ENCODE assay signal across 13 cellular contexts in genomic region chr16:15775209-15775608, GRCh38.
DNase-seq lines count a peak whose midpoint lies in the region; ATAC-seq and TF ChIP-seq lines count a peak whose summit lies in the region.
"Had no signal": no experiment of that assay in that cellular context is flagged by ENCODE, and none has a peak within 500 bp of the region (broad histone marks: within the 10 kb centered on the region; RNA-seq: fewer than 3 reads in every experiment).

No MANE protein-coding gene starts in this region.

- H2BK5ac ChIP-seq in IMR-90 (ENCODE audit: low read depth, low read length, poor library complexity, severe bottlenecking) (no peak overlapping the region), mesenchymal stem cell (ENCODE audit: low read depth, low read length, poor library complexity, severe bottlenecking) (no peak overlapping the region)

- no peak overlapping the region for H3K56ac ChIP-seq in IMR-90 (ENCODE audit: extremely low read depth, insufficient read depth, low read length)

- no peaks in the 10 kb centered on the region for H3K9me3 Mint-ChIP-seq in mesothelial cell of epicardium
- H3K9me3 Mint-ChIP-seq: CD4-positive, alpha-beta T cell; neural progenitor cell; stimulated activated naive CD8-positive, alpha-beta T cell treated with anti-CD3 and anti-CD28 coated beads, Interleukin-15, amount 100 ng/mL, for 72 hours; T-helper 1 cell treated with Interleukin-12 subunit alpha and Interleukin-12 subunit beta and Interleukin-4 antibody, amounts not matched to agents 30 μg/mL and 1 μg/mL, for 36 hours had no signal

- in situ Hi-C loops in IMR-90 (cut with MboI; ENCODE audit: low sequenced_read_pairs) (loop anchor here (5.0 kb wide), 1 partner anchor 57 kb away; no protein-coding TSS in a partner anchor), SK-MEL-5 (cut with HindIII; ENCODE audit: low pct_unique_long_range_greater_than_20kb, low sequenced_read_pairs) (no loop called here)

- H4K91ac ChIP-seq in IMR-90 (ENCODE audit: insufficient read depth, low read depth, low read length), result no peak overlapping the region
- H4K91ac ChIP-seq in mesenchymal stem cell (ENCODE audit: low read length), result no peak overlapping the region

- H3K14ac ChIP-seq in IMR-90 (replicated peaks; ENCODE audit: low read depth, low read length), result no peak overlapping the region
- no peak overlapping the region for H3K14ac ChIP-seq in mesenchymal stem cell (ENCODE audit: low read length in 2 of 2)

- H3K36me3 Mint-ChIP-seq in mesothelial cell of epicardium, result no peaks in the 10 kb centered on the region
- H3K36me3 Mint-ChIP-seq: neural progenitor cell had no signal

- no peak overlapping the region for H2BK12ac ChIP-seq in mesenchymal stem cell (ENCODE audit: low read length in 2 of 2)

- no peaks in the 10 kb centered on the region for H3K4me1 Mint-ChIP-seq in mesothelial cell of epicardium
- H3K4me1 Mint-ChIP-seq: stimulated activated naive CD8-positive, alpha-beta T cell treated with anti-CD3 and anti-CD28 coated beads, Interleukin-15, amount 100 ng/mL, for 72 hours had no signal

- no peak overlapping the region for H3K4ac ChIP-seq in IMR-90 (ENCODE audit: low read depth, low read length)
- H3K4ac ChIP-seq in mesenchymal stem cell (ENCODE audit: low read depth in 1 of 2, low read length in 2 of 2), result no peak overlapping the region

- no peaks in the 10 kb centered on the region for H3K9me3 ChIP-seq in IMR-90 (ENCODE audit: control insufficient read depth, insufficient read depth, low read length)
- H3K9me3 ChIP-seq in mesenchymal stem cell (ENCODE audit: control insufficient read depth, low read length), result no peaks in the 10 kb centered on the region

- BruUV-seq in IMR-90 (replicated peaks; lab: Mats Ljungman, UMichigan), result no TSS peak

- POLR2A ChIA-PET in IMR-90 (lab: Charles Lee; ENCODE audit: unreplicated experiment), result no interaction called here

- no peak for TF ChIP-seq CTCF in IMR-90 (conservative IDR thresholded peaks at IDR 0.05; ENCODE audit: low read depth, low read length)
- TF ChIP-seq CTCF in mesothelial cell of epicardium (IDR thresholded peaks at IDR 0.05; ENCODE audit: unreplicated experiment), result no peak

- H2BK20ac ChIP-seq in IMR-90 (ENCODE audit: low read depth, low read length), result no peak overlapping the region

- peak; percentile 32 for DNase-seq in EL
- DNase-seq in IMR-90, result peak; percentile 58
- DNase-seq in SK-MEL-5 (ENCODE audit: low read depth, low spot score), result peak; percentile 69
- DNase-seq in mesenchymal stem cell, result peak; percentile 41
- no peak for DNase-seq in activated naive CD4-positive, alpha-beta T cell treated with anti-CD3 and anti-CD28 coated beads, Interleukin-2, amount 50 U/mL, for 16 hours
- no peak for DNase-seq in mesothelial cell of epicardium (ENCODE audit: low spot score in 2 of 2, unreplicated experiment in 2 of 2)
- no peak for DNase-seq in NCI-H2196 treated with DMSO at 0.1 percent for 48 hours (lab: John Stamatoyannopoulos, UW; ENCODE audit: unreplicated experiment)
- DNase-seq: activated CD4-positive, alpha-beta T cell treated with anti-CD3 and anti-CD28 coated beads for 48 hours; CD4-positive, alpha-beta T cell; NCI-H1417 treated with DMSO at 0.1 percent for 48 hours; stimulated activated naive CD8-positive, alpha-beta T cell treated with anti-CD3 and anti-CD28 coated beads, Interleukin-15, amount 100 ng/mL, for 72 hours had no signal

- H3K4me3 Mint-ChIP-seq in mesothelial cell of epicardium, result no peak overlapping the region
- H3K4me3 Mint-ChIP-seq: CD4-positive, alpha-beta T cell; neural progenitor cell; stimulated activated naive CD8-positive, alpha-beta T cell treated with anti-CD3 and anti-CD28 coated beads, Interleukin-15, amount 100 ng/mL, for 72 hours; T-helper 1 cell treated with Interleukin-12 subunit alpha and Interleukin-12 subunit beta and Interleukin-4 antibody, amounts not matched to agents 30 μg/mL and 1 μg/mL, for 36 hours had no signal

- H3K79me1 ChIP-seq in IMR-90 (ENCODE audit: low read depth in 1 of 2, low read length in 2 of 2) (no peaks in the 10 kb centered on the region), mesenchymal stem cell (replicated peaks; ENCODE audit: low read length, poor library complexity, severe bottlenecking) (no peaks in the 10 kb centered on the region)

- 0 out of 2 replicates have a peak, but pooled peaks cover 5% of the 10 kb centered on the region for H3K9me1 ChIP-seq in IMR-90 (ENCODE audit: insufficient read depth, low read length)

- CTCF ChIA-PET in IMR-90 (lab: Yijun Ruan, JAX), result interaction anchor here (0.6 to 0.9 kb wide), 3 partner anchors 19 to 349 kb away, joined by 3 read pairs; no protein-coding TSS in a partner anchor

- H3K27ac Mint-ChIP-seq in mesothelial cell of epicardium, result no peak overlapping the region
- H3K27ac Mint-ChIP-seq: CD4-positive, alpha-beta T cell; neural progenitor cell; stimulated activated naive CD8-positive, alpha-beta T cell treated with anti-CD3 and anti-CD28 coated beads, Interleukin-15, amount 100 ng/mL, for 72 hours; T-helper 1 cell treated with Interleukin-12 subunit alpha and Interleukin-12 subunit beta and Interleukin-4 antibody, amounts not matched to agents 30 μg/mL and 1 μg/mL, for 36 hours had no signal

- H3K27me3 Mint-ChIP-seq in mesothelial cell of epicardium (ENCODE audit: low read depth), result peaks cover 68% of the 10 kb centered on the region

- intact Hi-C loops in IMR-90 (cut with micrococcal nuclease), result loop anchor here (10.0 kb wide), 1 partner anchor 170 kb away; the partner anchor contains the start of gene ABCC1

- H2BK120ac ChIP-seq in IMR-90 (ENCODE audit: low read depth, low read length) (no peak overlapping the region), mesenchymal stem cell (ENCODE audit: low read depth, low read length) (no peak overlapping the region)

- H2BK15ac ChIP-seq in IMR-90 (ENCODE audit: low read depth, low read length) (no peak overlapping the region), mesenchymal stem cell (ENCODE audit: low read depth, poor library complexity, severe bottlenecking) (no peak overlapping the region)

- H3K4me2 ChIP-seq in IMR-90 (ENCODE audit: low read depth, low read length) (no peak overlapping the region), mesenchymal stem cell (ENCODE audit: low read length, poor library complexity, severe bottlenecking) (no peak overlapping the region)
- H3K4me2 ChIP-seq: neural progenitor cell had no signal

- H4K8ac ChIP-seq in IMR-90 (ENCODE audit: low read depth in 2 of 2, low read length in 2 of 2) (no peak overlapping the region), mesenchymal stem cell (ENCODE audit: low read length) (no peak overlapping the region)

- no peak overlapping the region for H4K5ac ChIP-seq in IMR-90 (ENCODE audit: low read depth, low read length)

- H3K4me3 ChIP-seq in IMR-90 (ENCODE audit: insufficient read depth, low read depth, low read length), result no peak overlapping the region
- H3K4me3 ChIP-seq in mesenchymal stem cell (ENCODE audit: insufficient read depth in 1 of 2, low read depth in 1 of 2, low read length in 2 of 2), result no peak overlapping the region
- H3K4me3 ChIP-seq: neural progenitor cell had no signal

- no peak overlapping the region for H2AK9ac ChIP-seq in IMR-90 (replicated peaks; ENCODE audit: low read depth, low read length, poor library complexity)

- H3K4me1 ChIP-seq in IMR-90 (ENCODE audit: control insufficient read depth, insufficient read depth, low read length) (peaks cover 2% of the 10 kb centered on the region; the same call in 1 of the 2 replicates), mesenchymal stem cell (ENCODE audit: control insufficient read depth, insufficient read depth, low read depth, low read length) (no peaks in the 10 kb centered on the region)
- H3K4me1 ChIP-seq: neural progenitor cell had no signal

- H3K27me3 ChIP-seq in IMR-90 (ENCODE audit: control insufficient read depth, insufficient read depth, low read length), result peaks cover 7% of the 10 kb centered on the region
- peaks cover 24 to 40% of the 10 kb centered on the region in 2 experiments for H3K27me3 ChIP-seq in mesenchymal stem cell (ENCODE audit: control insufficient read depth in 1 of 2, insufficient read depth in 1 of 2, low read length in 2 of 2)
- H3K27me3 ChIP-seq: neural progenitor cell had no signal

- H3K36me3 ChIP-seq in IMR-90 (ENCODE audit: control insufficient read depth, insufficient read depth, low read length) (no peaks in the 10 kb centered on the region), mesenchymal stem cell (ENCODE audit: control insufficient read depth in 1 of 2, insufficient read depth in 2 of 2, low read depth in 1 of 2, low read length in 2 of 2) (no peaks in the 10 kb centered on the region)
- H3K36me3 ChIP-seq: neural progenitor cell had no signal

- H3K23ac ChIP-seq in IMR-90 (ENCODE audit: low read depth, low read length) (no peak overlapping the region), mesenchymal stem cell (ENCODE audit: low read length in 2 of 2) (no peak overlapping the region)

- peak; percentile 59 for ATAC-seq in IMR-90 (ENCODE audit: low read depth)
- ATAC-seq: stimulated activated naive CD8-positive, alpha-beta T cell treated with anti-CD3 and anti-CD28 coated beads, Interleukin-15, amount 100 ng/mL, for 72 hours had no signal

- H3K18ac ChIP-seq in IMR-90 (ENCODE audit: low read depth, low read length) (no peak overlapping the region), mesenchymal stem cell (ENCODE audit: low read depth in 1 of 2, low read length in 2 of 2) (no peak overlapping the region)

- no peaks in the 10 kb centered on the region for H4K20me1 ChIP-seq in IMR-90 (ENCODE audit: insufficient read depth, low read length)

- dilution Hi-C loops in IMR-90 (cut with HindIII; ENCODE audit: low sequenced_read_pairs, unreplicated experiment), result no loop called here

- H3K9ac ChIP-seq in IMR-90 (ENCODE audit: low read depth, low read length) (no peak overlapping the region), mesenchymal stem cell (ENCODE audit: low read length) (no peak overlapping the region)
- H3K9ac ChIP-seq: neural progenitor cell had no signal

- H3K27ac ChIP-seq in IMR-90 (ENCODE audit: insufficient read depth, low read length), result no peak overlapping the region
- H3K27ac ChIP-seq in mesenchymal stem cell (ENCODE audit: low read length, poor library complexity, severe bottlenecking), result no peak overlapping the region
- H3K27ac ChIP-seq: neural progenitor cell had no signal

- no peak overlapping the region for H2AK5ac ChIP-seq in IMR-90 (ENCODE audit: low read depth, low read length)
- no peak overlapping the region for H2AK5ac ChIP-seq in mesenchymal stem cell (ENCODE audit: low read length, severe bottlenecking)

- no peak for TF ChIP-seq RAD21 in IMR-90 (IDR thresholded peaks at IDR 0.05; ENCODE audit: low read length)

- no peak for TF ChIP-seq POLR2A in IMR-90 (IDR thresholded peaks at IDR 0.05; ENCODE audit: low read depth, low read length)

- H2AFZ ChIP-seq in IMR-90 (replicated peaks; ENCODE audit: low read length, poor library complexity) (no peak overlapping the region), mesenchymal stem cell (ENCODE audit: low read depth, low read length) (no peak overlapping the region)
- H2AFZ ChIP-seq: neural progenitor cell had no signal

TF ChIP-seq in IMR-90, 13 proteins besides CTCF, POLR2A, EP300 and RAD21 (continues in another document):
- TF ChIP-seq SMC3 (IDR thresholded peaks at IDR 0.05; ENCODE audit: low read depth, low read length) (no peak), CHD1 (IDR thresholded peaks at IDR 0.05; ENCODE audit: low read depth, low read length) (no peak), FOS (IDR thresholded peaks at IDR 0.05; ENCODE audit: low read depth, low read length) (no peak), RCOR1 (IDR thresholded peaks at IDR 0.05; ENCODE audit: insufficient replicate concordance, low read length) (no peak)

Comparison
In these comparisons a context has a peak if more than half of its experiments do, and no peak if none do; other contexts are left out.
1. DNase-seq: peak in EL (single experiment), IMR-90 (single experiment), SK-MEL-5 (single experiment) and mesenchymal stem cell (single experiment); none in activated naive CD4-positive, alpha-beta T cell treated with anti-CD3 and anti-CD28 coated beads, Interleukin-2, amount 50 U/mL, for 16 hours (single experiment), mesothelial cell of epicardium (0 of 2) and NCI-H2196 treated with DMSO at 0.1 percent for 48 hours (single experiment).